ENCODE assay signal across 1 cellular context in genomic region chr10:46289209-46289810, GRCh38.
TF ChIP-seq lines count a peak whose summit lies in the region.

No MANE protein-coding gene starts in this region.

TF ChIP-seq in HepG2, 621 proteins besides CTCF, POLR2A, EP300 and RAD21:
- TF ChIP-seq NFATC3 (CRISPR knock-in tag; IDR thresholded peaks at IDR 0.05) (no peak), CEBPB (IDR thresholded peaks at IDR 0.05; ENCODE audit: borderline replicate concordance, low read depth, low read length) (peak; percentile 86)
TF ChIP-seq in HepG2: peak in this region for 1.
